21 cellular contexts compared by ENCODE assay signal in genomic region chr5:23314827-23315226, GRCh38.
DNase-seq lines count a peak whose midpoint lies in the region; ATAC-seq and TF ChIP-seq lines count a peak whose summit lies in the region.
"Had no signal": no experiment of that assay in that cellular context is flagged by ENCODE, and none has a peak within 500 bp of the region (broad histone marks: within the 10 kb centered on the region; RNA-seq: fewer than 3 reads in every experiment).

No MANE protein-coding gene starts in this region.

- no peaks in the 10 kb centered on the region for H3K9me3 Mint-ChIP-seq in MCF 10A (ENCODE audit: unreplicated experiment)
- no peaks in the 10 kb centered on the region for H3K9me3 Mint-ChIP-seq in GM23338

- H3K9me3 ChIP-seq in breast epithelium, result no peaks in the 10 kb centered on the region
- H3K9me3 ChIP-seq: Peyer's patch, prostate gland, tibial nerve had no signal

- no TSS peak for BruUV-seq in MCF 10A (replicated peaks; lab: Mats Ljungman, UMichigan)

- no peak for TF ChIP-seq POLR2A in breast epithelium (IDR thresholded peaks at IDR 0.05)

- H3K27me3 ChIP-seq in breast epithelium (no peaks in the 10 kb centered on the region), GM23338 (ENCODE audit: insufficient read depth) (no peaks in the 10 kb centered on the region)
- H3K27me3 ChIP-seq: Peyer's patch, tibial nerve had no signal

- POLR2A ChIA-PET in MCF 10A (lab: Yijun Ruan, JAX), result interaction anchor here (0.6 kb wide), 1 partner anchor 10 kb away, joined by 4 read pairs; no protein-coding TSS in a partner anchor

- no peak for ATAC-seq in GM23338
- no peak for ATAC-seq in omental fat pad (ENCODE audit: low FRiP score)
- no peak for ATAC-seq in GM21381 (IDR thresholded peaks at IDR 0.05; ENCODE audit: unreplicated experiment)

- H3K27ac ChIP-seq in breast epithelium (no peak overlapping the region), GM23338 (ENCODE audit: low read depth) (no peak overlapping the region)
- H3K27ac ChIP-seq: 22Rv1, Peyer's patch, prostate gland, tibial nerve had no signal

- 0 out of 2 replicates have a peak, but pooled peaks cover 6% of the 10 kb centered on the region for H3K9me2 ChIP-seq in GM23338 (ENCODE audit: insufficient read depth)

- H3K4me1 Mint-ChIP-seq in MCF 10A (ENCODE audit: insufficient read depth, unreplicated experiment) (peaks cover 14% of the 10 kb centered on the region), GM23338 (peaks cover 12% of the 10 kb centered on the region)
- H3K4me1 Mint-ChIP-seq: activated CD4-positive, alpha-beta T cell treated with anti-CD3 and anti-CD28 coated beads, Interleukin-2, amount 10 ng/mL, durations not matched to agents 24 days and 14 days had no signal

- H3K4me3 Mint-ChIP-seq in MCF 10A (ENCODE audit: unreplicated experiment) (no peak overlapping the region), GM23338 (no peak overlapping the region)
- H3K4me3 Mint-ChIP-seq: activated CD4-positive, alpha-beta T cell treated with anti-CD3 and anti-CD28 coated beads, Interleukin-2, amount 10 ng/mL, durations not matched to agents 24 days and 14 days; CD4-positive, alpha-beta T cell; T-helper 1 cell treated with Interleukin-12 subunit alpha and Interleukin-12 subunit beta and Interleukin-4 antibody, amounts not matched to agents 30 μg/mL and 1 μg/mL, for 36 hours had no signal

- H3K27me3 Mint-ChIP-seq in MCF 10A (ENCODE audit: insufficient read depth, unreplicated experiment), result no peaks in the 10 kb centered on the region
- H3K27me3 Mint-ChIP-seq in GM23338 (ENCODE audit: insufficient read depth, low read depth, poor library complexity), result no peaks in the 10 kb centered on the region
- H3K27me3 Mint-ChIP-seq: activated CD4-positive, alpha-beta T cell treated with anti-CD3 and anti-CD28 coated beads, Interleukin-2, amount 10 ng/mL, durations not matched to agents 24 days and 14 days; CD4-positive, alpha-beta T cell had no signal

- H3K36me3 Mint-ChIP-seq in MCF 10A (ENCODE audit: insufficient read depth, unreplicated experiment) (no peaks in the 10 kb centered on the region), GM23338 (ENCODE audit: low read depth) (no peaks in the 10 kb centered on the region)

- peak; percentile 63 for DNase-seq in MCF 10A (ENCODE audit: unreplicated experiment)
- no peak for DNase-seq in breast epithelium (ENCODE audit: low spot score in 2 of 2)
- peak; percentile 1 for DNase-seq in astrocyte of the hippocampus (ENCODE audit: low read depth, low spot score)
- peak; percentile 6 for DNase-seq in glomerular visceral epithelial cell (ENCODE audit: extremely low spot score)
- DNase-seq in cardiac septum (ENCODE audit: low spot score), result no peak
- no peak for DNase-seq in GM23338 (ENCODE audit: low spot score)
- no peak for DNase-seq in omental fat pad (ENCODE audit: low spot score)
- DNase-seq: activated CD4-positive, alpha-beta T cell treated with anti-CD3 and anti-CD28 coated beads, Interleukin-2, amount 10 ng/mL, durations not matched to agents 24 days and 14 days; activated naive CD4-positive, alpha-beta T cell treated with anti-CD3 and anti-CD28 coated beads, Interleukin-2, amount 50 U/mL, for 16 hours; anterior cingulate cortex; CD4-positive, alpha-beta T cell; erythroblast; MM.1S; NCI-H1436 treated with DMSO at 0.1 percent for 48 hours; Peyer's patch; stimulated activated CD8-positive, alpha-beta memory T cell treated with anti-CD3 and anti-CD28 coated beads, Interleukin-4, amount 100 ng/mL, for 48 hours had no signal

- H4K20me1 ChIP-seq in GM23338 (replicated peaks; ENCODE audit: insufficient read depth), result no peaks in the 10 kb centered on the region

- H3K36me3 ChIP-seq in breast epithelium (no peaks in the 10 kb centered on the region), GM23338 (ENCODE audit: insufficient read depth) (no peaks in the 10 kb centered on the region)
- H3K36me3 ChIP-seq: Peyer's patch, prostate gland, tibial nerve had no signal

- CTCF ChIA-PET in MCF 10A (lab: Yijun Ruan, JAX), result no interaction called here

- no peak overlapping the region for H2AFZ ChIP-seq in GM23338

- H3K27ac Mint-ChIP-seq in MCF 10A (ENCODE audit: low read depth, unreplicated experiment) (no peak overlapping the region), GM23338 (no peak overlapping the region)
- H3K27ac Mint-ChIP-seq: activated CD4-positive, alpha-beta T cell treated with anti-CD3 and anti-CD28 coated beads, Interleukin-2, amount 10 ng/mL, durations not matched to agents 24 days and 14 days; CD4-positive, alpha-beta T cell; T-helper 1 cell treated with Interleukin-12 subunit alpha and Interleukin-12 subunit beta and Interleukin-4 antibody, amounts not matched to agents 30 μg/mL and 1 μg/mL, for 36 hours had no signal

- H3K4me3 ChIP-seq in breast epithelium (no peak overlapping the region), GM23338 (no peak overlapping the region)
- H3K4me3 ChIP-seq: Peyer's patch, prostate gland, tibial nerve had no signal

- intact Hi-C loops in MCF 10A (cut with micrococcal nuclease), result no loop called here
- intact Hi-C loops in breast epithelium (cut with DNase I; ENCODE audit: low total_unique reads), result no loop called here
- intact Hi-C loops in cardiac septum (cut with DNase I), result no loop called here

- no peaks in the 10 kb centered on the region for H3K79me2 ChIP-seq in GM23338 (replicated peaks; ENCODE audit: insufficient read depth)

- no peaks in the 10 kb centered on the region for H3F3A ChIP-seq in GM23338 (replicated peaks; ENCODE audit: low read depth)

- H3K4me2 ChIP-seq in GM23338, result no peak overlapping the region

- TF ChIP-seq CTCF in MCF 10A (IDR thresholded peaks at IDR 0.05; ENCODE audit: unreplicated experiment) (no peak), breast epithelium (IDR thresholded peaks at IDR 0.05) (no peak), GM23338 (conservative IDR thresholded peaks at IDR 0.05; ENCODE audit: low read depth in 2 of 2) (no peak), omental fat pad (IDR thresholded peaks at IDR 0.05) (no peak)

- H3K4me1 ChIP-seq in breast epithelium, result no peaks in the 10 kb centered on the region
- H3K4me1 ChIP-seq in GM23338 (ENCODE audit: insufficient read depth), result peaks cover 9% of the 10 kb centered on the region
- H3K4me1 ChIP-seq: Peyer's patch, prostate gland, tibial nerve had no signal

TF ChIP-seq in GM23338, 12 proteins besides CTCF, POLR2A, EP300 and RAD21:
- TF ChIP-seq ETS1 (IDR thresholded peaks at IDR 0.05) (no peak), NANOG (IDR thresholded peaks at IDR 0.05; ENCODE audit: borderline replicate concordance) (no peak), STAT1 (IDR thresholded peaks at IDR 0.05; ENCODE audit: unreplicated experiment) (no peak), CREB1 (CRISPR knock-in tag; IDR thresholded peaks at IDR 0.05; ENCODE audit: low read depth) (no peak), EZH2 (IDR thresholded peaks at IDR 0.05; ENCODE audit: low read depth, unreplicated experiment) (no peak), POLR2AphosphoS5 (IDR thresholded peaks at IDR 0.05; ENCODE audit: low read depth) (no peak), REST (IDR thresholded peaks at IDR 0.05; ENCODE audit: unreplicated experiment) (no peak), ZNF331 (CRISPR knock-in tag; IDR thresholded peaks at IDR 0.05; ENCODE audit: low read depth) (no peak), EZH2phosphoT487 (IDR thresholded peaks at IDR 0.05; ENCODE audit: unreplicated experiment) (no peak)

Comparison
In these comparisons a context has a peak if more than half of its experiments do, and no peak if none do; other contexts are left out.
1. DNase-seq: peak in MCF 10A (single experiment), astrocyte of the hippocampus (single experiment) and glomerular visceral epithelial cell (single experiment); none in breast epithelium (0 of 2), cardiac septum (single experiment), GM23338 (single experiment) and omental fat pad (single experiment).